ENCODE assay signal across 7 cellular contexts in genomic region chr3:23949784-23950183, GRCh38. TPM values are rescaled to one million over a fixed set of nuclear protein-coding genes. Genes with fewer than 3 reads are reported as not detected.
A peak's percentile ranks its signal among the peaks of the same experiment; 100 is the strongest.
DNase-seq lines count a peak whose midpoint lies in the region; ATAC-seq and FAIRE-seq lines count a peak whose summit lies in the region.

No MANE protein-coding gene starts in this region.

- DNase-seq in GM18507 (ENCODE audit: extremely low spot score, insufficient read length, low read depth) (no peak), NCI-H446 treated with DMSO at 0.1 percent for 48 hours (lab: John Stamatoyannopoulos, UW) (no peak), NCI-H510A treated with DMSO at 0.1 percent for 48 hours (lab: John Stamatoyannopoulos, UW) (no peak), SKM-1 treated with dmso at 0.1 percent for 144 hours (lab: John Stamatoyannopoulos, UW; ENCODE audit: unreplicated experiment) (no peak)
- no peak for DNase-seq in natural killer cell treated with Interleukin-12 subunit alpha and Interleukin-12 subunit beta and Interleukin-15 and Interleukin-18, amount 100 ng/mL, for 72 hours (ENCODE audit: low spot score)

- peak; percentile 13 for ATAC-seq in HG02610 (IDR thresholded peaks at IDR 0.05; ENCODE audit: unreplicated experiment)
- no peak for ATAC-seq in activated T-helper 17 cell treated with anti-CD3 and anti-CD28 coated beads, Interleukin-2, amount 50 U/mL, for 72 hours (replicated peaks)
- no peak for ATAC-seq in natural killer cell treated with Interleukin-12 subunit alpha and Interleukin-12 subunit beta and Interleukin-15 and Interleukin-18, amount 100 ng/mL, for 72 hours

- no peaks in the 10 kb centered on the region for H3K9me3 Mint-ChIP-seq in activated T-helper 17 cell treated with anti-CD3 and anti-CD28 coated beads, Interleukin-2, amount 50 U/mL, for 72 hours
- H3K9me3 Mint-ChIP-seq in natural killer cell treated with Interleukin-12 subunit alpha and Interleukin-12 subunit beta and Interleukin-15 and Interleukin-18, amount 100 ng/mL, for 72 hours: no peaks in the 10 kb centered on the region

- H3K4me3 Mint-ChIP-seq in activated T-helper 17 cell treated with anti-CD3 and anti-CD28 coated beads, Interleukin-2, amount 50 U/mL, for 72 hours: peak overlapping the region; percentile 88
- H3K4me3 Mint-ChIP-seq in natural killer cell treated with Interleukin-12 subunit alpha and Interleukin-12 subunit beta and Interleukin-15 and Interleukin-18, amount 100 ng/mL, for 72 hours: peak overlapping the region; percentile 66

- H3K36me3 Mint-ChIP-seq in activated T-helper 17 cell treated with anti-CD3 and anti-CD28 coated beads, Interleukin-2, amount 50 U/mL, for 72 hours (ENCODE audit: low read depth): peaks cover 20% of the 10 kb centered on the region
- no peaks in the 10 kb centered on the region for H3K36me3 Mint-ChIP-seq in natural killer cell treated with Interleukin-12 subunit alpha and Interleukin-12 subunit beta and Interleukin-15 and Interleukin-18, amount 100 ng/mL, for 72 hours

- peak; percentile 81 for FAIRE-seq in GM18507 (lab: Jason Lieb, UNC)

- H3K4me1 Mint-ChIP-seq in activated T-helper 17 cell treated with anti-CD3 and anti-CD28 coated beads, Interleukin-2, amount 50 U/mL, for 72 hours: peaks cover 47% of the 10 kb centered on the region
- H3K4me1 Mint-ChIP-seq in natural killer cell treated with Interleukin-12 subunit alpha and Interleukin-12 subunit beta and Interleukin-15 and Interleukin-18, amount 100 ng/mL, for 72 hours (ENCODE audit: low read depth in 2 of 2): peaks cover 35 to 41% of the 10 kb centered on the region in 2 donors

- no peaks in the 10 kb centered on the region for H3K27me3 Mint-ChIP-seq in activated T-helper 17 cell treated with anti-CD3 and anti-CD28 coated beads, Interleukin-2, amount 50 U/mL, for 72 hours
- H3K27me3 Mint-ChIP-seq in natural killer cell treated with Interleukin-12 subunit alpha and Interleukin-12 subunit beta and Interleukin-15 and Interleukin-18, amount 100 ng/mL, for 72 hours: no peaks in the 10 kb centered on the region

- peak overlapping the region; percentile 87 for H3K27ac Mint-ChIP-seq in activated T-helper 17 cell treated with anti-CD3 and anti-CD28 coated beads, Interleukin-2, amount 50 U/mL, for 72 hours
- peak overlapping the region; percentile 61 to 90 for H3K27ac Mint-ChIP-seq in natural killer cell treated with Interleukin-12 subunit alpha and Interleukin-12 subunit beta and Interleukin-15 and Interleukin-18, amount 100 ng/mL, for 72 hours

RNA-seq across cellular contexts. Expression of gene NR1D2, which starts 4.7 kb away (rescaled TPM):
- 10 to 100 TPM; 10.6 to 15.9 TPM for total RNA-seq in activated T-helper 17 cell treated with anti-CD3 and anti-CD28 coated beads, Interleukin-2, amount 50 U/mL, for 72 hours
- total RNA-seq in natural killer cell treated with Interleukin-12 subunit alpha and Interleukin-12 subunit beta and Interleukin-15 and Interleukin-18, amount 100 ng/mL, for 72 hours: 1 to 10 TPM; 4.2 to 5.2 TPM

RNA-seq across cellular contexts. Expression of gene RPL15, which starts 32.9 kb away (rescaled TPM):
- total RNA-seq in activated T-helper 17 cell treated with anti-CD3 and anti-CD28 coated beads, Interleukin-2, amount 50 U/mL, for 72 hours: 1,000 to 10,000 TPM; 2,157 to 2,530 TPM
- 1,000 to 10,000 TPM; 1,150 to 1,334 TPM for total RNA-seq in natural killer cell treated with Interleukin-12 subunit alpha and Interleukin-12 subunit beta and Interleukin-15 and Interleukin-18, amount 100 ng/mL, for 72 hours

RNA-seq across cellular contexts. Expression of gene NKIRAS1, which starts 33.0 kb away (rescaled TPM):
- total RNA-seq in activated T-helper 17 cell treated with anti-CD3 and anti-CD28 coated beads, Interleukin-2, amount 50 U/mL, for 72 hours: 1 to 10 TPM; 5.1 to 6.2 TPM
- total RNA-seq in natural killer cell treated with Interleukin-12 subunit alpha and Interleukin-12 subunit beta and Interleukin-15 and Interleukin-18, amount 100 ng/mL, for 72 hours: 1 to 10 TPM; 4.9 to 6.7 TPM
